ENCODE assay signal across 1 cellular context in the genomic region with DNA sequence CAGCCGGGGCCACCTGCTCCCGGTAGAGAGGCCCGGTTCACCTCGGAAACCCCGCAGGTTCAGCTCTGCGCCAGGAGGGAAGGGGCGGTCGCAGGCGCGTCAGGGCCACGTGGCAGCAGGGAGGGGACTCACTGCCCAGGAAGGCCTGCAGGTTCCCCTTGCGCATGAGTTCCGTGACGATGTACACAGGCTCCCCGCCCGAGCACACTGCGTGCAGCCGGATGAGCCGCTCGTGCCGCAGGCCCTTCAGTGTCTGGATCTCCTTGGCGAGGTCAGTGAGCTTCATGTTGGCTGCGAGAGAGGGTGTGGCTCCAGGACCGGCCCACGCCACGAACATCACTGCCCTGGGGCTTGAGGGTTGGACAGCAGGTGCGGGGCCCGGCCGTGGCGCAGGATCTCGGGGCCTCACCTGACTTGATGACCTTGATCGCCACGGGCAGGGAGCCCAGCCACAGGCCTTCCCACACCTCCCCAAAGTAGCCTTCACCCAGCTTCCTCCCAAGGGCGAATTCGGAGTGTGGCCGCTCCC.
TF ChIP-seq lines count a peak whose summit lies in the region.

No MANE protein-coding gene starts in this region.

TF ChIP-seq in GM12891, 5 proteins besides CTCF, POLR2A, EP300 and RAD21:
- TF ChIP-seq TAF1 (IDR thresholded peaks at IDR 0.05; ENCODE audit: low read depth, low read length) (no peak), POLR2AphosphoS5 (IDR thresholded peaks at IDR 0.05; ENCODE audit: low read depth, low read length) (no peak), PAX5 (IDR thresholded peaks at IDR 0.05; ENCODE audit: insufficient read depth, low read length, severe bottlenecking) (no peak), SPI1 (IDR thresholded peaks at IDR 0.05; ENCODE audit: low read depth, low read length) (no peak), POU2F2 (IDR thresholded peaks at IDR 0.05; ENCODE audit: low read depth, low read length) (no peak)
TF ChIP-seq in GM12891: peak in this region for 0.
